In genomic region chr19:58545286-58546068, GRCh38 we compare ENCODE assay signal across 1 cellular context.
A peak's percentile ranks its signal among the peaks of the same experiment; 100 is the strongest.
TF ChIP-seq lines count a peak whose summit lies in the region.

No MANE protein-coding gene starts in this region.

TF ChIP-seq in HepG2, 621 proteins besides CTCF, POLR2A, EP300 and RAD21:
- TF ChIP-seq, protein P1, sequence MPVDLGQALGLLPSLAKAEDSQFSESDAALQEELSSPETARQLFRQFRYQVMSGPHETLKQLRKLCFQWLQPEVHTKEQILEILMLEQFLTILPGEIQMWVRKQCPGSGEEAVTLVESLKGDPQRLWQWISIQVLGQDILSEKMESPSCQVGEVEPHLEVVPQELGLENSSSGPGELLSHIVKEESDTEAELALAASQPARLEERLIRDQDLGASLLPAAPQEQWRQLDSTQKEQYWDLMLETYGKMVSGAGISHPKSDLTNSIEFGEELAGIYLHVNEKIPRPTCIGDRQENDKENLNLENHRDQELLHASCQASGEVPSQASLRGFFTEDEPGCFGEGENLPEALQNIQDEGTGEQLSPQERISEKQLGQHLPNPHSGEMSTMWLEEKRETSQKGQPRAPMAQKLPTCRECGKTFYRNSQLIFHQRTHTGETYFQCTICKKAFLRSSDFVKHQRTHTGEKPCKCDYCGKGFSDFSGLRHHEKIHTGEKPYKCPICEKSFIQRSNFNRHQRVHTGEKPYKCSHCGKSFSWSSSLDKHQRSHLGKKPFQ (CRISPR knock-in tag; IDR thresholded peaks at IDR 0.05; ENCODE audit: insufficient replicate concordance) = peak; percentile 45
- TF ChIP-seq THAP11 (CRISPR knock-in tag; IDR thresholded peaks at IDR 0.05) (no peak), ZNF792 (CRISPR knock-in tag; IDR thresholded peaks at IDR 0.05) (no peak), ZC3H13 (CRISPR knock-in tag; IDR thresholded peaks at IDR 0.05) (0 out of 2 replicates have a peak, but pooled peaks have one; percentile 28), MXD3 (CRISPR knock-in tag; IDR thresholded peaks at IDR 0.05) (no peak), ZNF546 (CRISPR knock-in tag; conservative IDR thresholded peaks at IDR 0.05) (no peak), REL (CRISPR knock-in tag; conservative IDR thresholded peaks at IDR 0.05) (0 out of 2 replicates have a peak, but pooled peaks have one; percentile 3), MXD1 (CRISPR knock-in tag; IDR thresholded peaks at IDR 0.05) (no peak), POLR2AphosphoS5 (IDR thresholded peaks at IDR 0.05; ENCODE audit: low read depth, low read length) (0 out of 2 replicates have a peak, but pooled peaks have one; percentile 6), KDM5A (IDR thresholded peaks at IDR 0.05; ENCODE audit: borderline replicate concordance, low read length) (0 out of 2 replicates have a peak, but pooled peaks have one; percentile 11), ZNF296 (CRISPR knock-in tag; conservative IDR thresholded peaks at IDR 0.05) (no peak), PRMT3 (CRISPR knock-in tag; IDR thresholded peaks at IDR 0.05; ENCODE audit: borderline replicate concordance, low read depth) (no peak), TEAD2 (CRISPR knock-in tag; IDR thresholded peaks at IDR 0.05) (no peak), FOXC1 (CRISPR knock-in tag; IDR thresholded peaks at IDR 0.05; ENCODE audit: borderline replicate concordance) (0 out of 2 replicates have a peak, but pooled peaks have one; percentile 15), HMG20A (CRISPR knock-in tag; IDR thresholded peaks at IDR 0.05; ENCODE audit: borderline replicate concordance) (no peak), CHD2 (IDR thresholded peaks at IDR 0.05; ENCODE audit: low read depth, low read length) (no peak)
- TF ChIP-seq, protein P2, sequence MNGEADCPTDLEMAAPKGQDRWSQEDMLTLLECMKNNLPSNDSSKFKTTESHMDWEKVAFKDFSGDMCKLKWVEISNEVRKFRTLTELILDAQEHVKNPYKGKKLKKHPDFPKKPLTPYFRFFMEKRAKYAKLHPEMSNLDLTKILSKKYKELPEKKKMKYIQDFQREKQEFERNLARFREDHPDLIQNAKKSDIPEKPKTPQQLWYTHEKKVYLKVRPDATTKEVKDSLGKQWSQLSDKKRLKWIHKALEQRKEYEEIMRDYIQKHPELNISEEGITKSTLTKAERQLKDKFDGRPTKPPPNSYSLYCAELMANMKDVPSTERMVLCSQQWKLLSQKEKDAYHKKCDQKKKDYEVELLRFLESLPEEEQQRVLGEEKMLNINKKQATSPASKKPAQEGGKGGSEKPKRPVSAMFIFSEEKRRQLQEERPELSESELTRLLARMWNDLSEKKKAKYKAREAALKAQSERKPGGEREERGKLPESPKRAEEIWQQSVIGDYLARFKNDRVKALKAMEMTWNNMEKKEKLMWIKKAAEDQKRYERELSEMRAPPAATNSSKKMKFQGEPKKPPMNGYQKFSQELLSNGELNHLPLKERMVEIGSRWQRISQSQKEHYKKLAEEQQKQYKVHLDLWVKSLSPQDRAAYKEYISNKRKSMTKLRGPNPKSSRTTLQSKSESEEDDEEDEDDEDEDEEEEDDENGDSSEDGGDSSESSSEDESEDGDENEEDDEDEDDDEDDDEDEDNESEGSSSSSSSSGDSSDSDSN (CRISPR knock-in tag; IDR thresholded peaks at IDR 0.05) = peak; percentile 5; the same call in 1 of the 2 replicates
- TF ChIP-seq, protein P3, sequence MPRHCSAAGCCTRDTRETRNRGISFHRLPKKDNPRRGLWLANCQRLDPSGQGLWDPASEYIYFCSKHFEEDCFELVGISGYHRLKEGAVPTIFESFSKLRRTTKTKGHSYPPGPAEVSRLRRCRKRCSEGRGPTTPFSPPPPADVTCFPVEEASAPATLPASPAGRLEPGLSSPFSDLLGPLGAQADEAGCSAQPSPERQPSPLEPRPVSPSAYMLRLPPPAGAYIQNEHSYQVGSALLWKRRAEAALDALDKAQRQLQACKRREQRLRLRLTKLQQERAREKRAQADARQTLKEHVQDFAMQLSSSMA (CRISPR knock-in tag; IDR thresholded peaks at IDR 0.05) = peak; percentile 68; the same call in 1 of the 2 replicates
TF ChIP-seq in HepG2: peak in this region for 8.
